Comparison of ENCODE assay signal across 20 cellular contexts in the genomic region with DNA sequence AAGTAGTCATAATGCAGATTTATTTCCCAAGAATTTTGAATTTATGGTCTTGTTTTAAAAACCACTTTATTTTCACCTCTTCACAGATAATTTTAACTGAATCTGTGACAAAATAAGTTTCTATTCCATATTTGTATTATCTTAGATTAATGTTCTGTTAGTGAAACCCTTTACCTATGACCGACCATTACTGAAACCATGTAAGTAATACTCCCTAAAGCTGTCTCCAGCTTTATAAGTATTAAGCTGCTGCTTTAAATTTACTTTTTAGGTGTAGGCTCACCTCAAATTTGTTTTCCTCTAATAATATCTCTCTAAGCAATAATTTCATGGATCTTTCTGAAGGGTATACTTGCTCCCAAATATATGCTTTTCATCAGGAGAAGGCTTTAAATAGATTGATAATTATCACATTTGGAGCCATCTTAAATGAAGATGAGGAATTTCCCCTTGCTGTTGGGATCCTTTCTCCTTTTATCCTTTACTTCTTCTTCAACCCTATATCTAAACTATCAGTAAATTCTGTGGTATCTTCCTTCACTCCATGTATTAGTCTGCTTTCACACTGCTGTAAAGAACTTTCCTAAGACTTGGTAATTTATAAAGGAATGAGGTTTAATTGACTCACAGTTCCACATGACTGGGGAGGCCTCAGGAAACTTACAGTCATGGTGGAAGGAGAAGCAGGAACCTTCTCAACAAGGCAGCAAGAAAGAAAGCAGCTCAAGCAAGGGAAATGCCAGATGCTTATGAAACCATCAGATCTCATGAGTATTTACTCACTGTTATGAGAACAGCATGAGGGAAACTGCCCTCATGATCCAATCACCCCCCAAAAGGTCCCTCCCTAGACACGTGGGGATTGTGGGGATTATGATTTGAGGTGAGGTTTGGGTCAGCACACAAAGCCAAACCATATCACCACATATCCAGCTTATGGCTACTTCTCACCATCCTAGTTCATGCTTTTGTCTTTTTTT.
DNase-seq lines count a peak whose midpoint lies in the region; ATAC-seq and TF ChIP-seq lines count a peak whose summit lies in the region.
"Had no signal": no experiment of that assay in that cellular context is flagged by ENCODE, and none has a peak within 500 bp of the region (broad histone marks: within the 10 kb centered on the region; RNA-seq: fewer than 3 reads in every experiment).

No MANE protein-coding gene starts in this region.

- H3K9me3 ChIP-seq in SJCRH30 (replicated peaks) (no peaks in the 10 kb centered on the region), suprapubic skin (no peaks in the 10 kb centered on the region)
- H3K9me3 ChIP-seq: A549, tibial artery had no signal

- H3K27me3 ChIP-seq in brain microvascular endothelial cell (replicated peaks) (no peaks in the 10 kb centered on the region), SJCRH30 (no peaks in the 10 kb centered on the region), suprapubic skin (no peaks in the 10 kb centered on the region)
- H3K27me3 ChIP-seq: tibial artery had no signal

- in situ Hi-C loops in brain microvascular endothelial cell (cut with HindIII; ENCODE audit: low pct_ligation_motif_present, low sequenced_read_pairs): no loop called here

- H3K4me3 ChIP-seq in brain microvascular endothelial cell (ENCODE audit: low read depth, low read length): no peak overlapping the region
- H3K4me3 ChIP-seq in SJCRH30: no peak overlapping the region
- no peak overlapping the region for H3K4me3 ChIP-seq in suprapubic skin
- H3K4me3 ChIP-seq: A549, tibial artery had no signal

- no peak for TF ChIP-seq EP300 in suprapubic skin (IDR thresholded peaks at IDR 0.05)

- no peaks in the 10 kb centered on the region for H3K4me1 Mint-ChIP-seq in stimulated activated naive CD8-positive, alpha-beta T cell treated with anti-CD3 and anti-CD28 coated beads, Interleukin-15, amount 100 ng/mL, for 72 hours
- H3K4me1 Mint-ChIP-seq: T-cell had no signal

- H3K36me3 ChIP-seq in brain microvascular endothelial cell (replicated peaks) (no peaks in the 10 kb centered on the region), SJCRH30 (no peaks in the 10 kb centered on the region), suprapubic skin (no peaks in the 10 kb centered on the region)
- H3K36me3 ChIP-seq: tibial artery had no signal

- no peaks in the 10 kb centered on the region for H3K27me3 Mint-ChIP-seq in stimulated activated naive CD8-positive, alpha-beta T cell treated with anti-CD3 and anti-CD28 coated beads, Interleukin-15, amount 100 ng/mL, for 72 hours

- peaks cover 8% of the 10 kb centered on the region; the same call in 1 of the 2 replicates for H3K4me1 ChIP-seq in SJCRH30
- H3K4me1 ChIP-seq in suprapubic skin: peaks cover 10% of the 10 kb centered on the region
- H3K4me1 ChIP-seq: A549, tibial artery had no signal

- H3K27ac Mint-ChIP-seq in stimulated activated naive CD8-positive, alpha-beta T cell treated with anti-CD3 and anti-CD28 coated beads, Interleukin-15, amount 100 ng/mL, for 72 hours: no peak overlapping the region
- H3K27ac Mint-ChIP-seq: T-cell had no signal

- WGBS in suprapubic skin: 82% methylated on average over 2 of the region's 2 CpGs

- TF ChIP-seq POLR2A in suprapubic skin (IDR thresholded peaks at IDR 0.05): no peak

- no peak for DNase-seq in stimulated activated naive CD8-positive, alpha-beta T cell treated with anti-CD3 and anti-CD28 coated beads, Interleukin-15, amount 100 ng/mL, for 72 hours
- DNase-seq in stimulated activated naive CD8-positive, alpha-beta T cell treated with anti-CD3 and anti-CD28 coated beads, Interleukin-15, Interleukin-2, amounts not matched to agents 100 U/mL and 50 U/mL, for 24 hours: no peak
- DNase-seq in brain microvascular endothelial cell: no peak
- no peak for DNase-seq in SJCRH30
- no peak for DNase-seq in suprapubic skin (ENCODE audit: low spot score in 2 of 2)
- DNase-seq in NCI-H2196 (lab: John Stamatoyannopoulos, UW; ENCODE audit: unreplicated experiment): no peak
- DNase-seq: activated T-cell treated with anti-CD3 and anti-CD28 coated beads, Interleukin-2, amount 50 U/mL, for 48 hours; anterior cingulate cortex; cortex of kidney; IMR-90; mesendoderm; NCI-H1436 treated with DMSO at 0.1 percent for 48 hours; NCI-H510A; small intestine; T-cell; tibial artery had no signal

- H3K4me3 Mint-ChIP-seq in stimulated activated naive CD8-positive, alpha-beta T cell treated with anti-CD3 and anti-CD28 coated beads, Interleukin-15, amount 100 ng/mL, for 72 hours: no peak overlapping the region
- H3K4me3 Mint-ChIP-seq: T-cell had no signal

- ATAC-seq in stimulated activated naive CD8-positive, alpha-beta T cell treated with anti-CD3 and anti-CD28 coated beads, Interleukin-15, amount 100 ng/mL, for 72 hours: peak; percentile 31
- no peak for ATAC-seq in stimulated activated naive CD8-positive, alpha-beta T cell treated with anti-CD3 and anti-CD28 coated beads, Interleukin-15, Interleukin-2, amounts not matched to agents 100 U/mL and 50 U/mL, for 24 hours
- ATAC-seq in HG02623 (IDR thresholded peaks at IDR 0.05; ENCODE audit: unreplicated experiment): peak; percentile 60
- peak; percentile 50 for ATAC-seq in HG03457 (IDR thresholded peaks at IDR 0.05; ENCODE audit: unreplicated experiment)
- ATAC-seq: A549, Panc1, T-cell had no signal

- no peak overlapping the region for H3K27ac ChIP-seq in brain microvascular endothelial cell
- H3K27ac ChIP-seq in SJCRH30: no peak overlapping the region
- H3K27ac ChIP-seq in suprapubic skin: no peak overlapping the region
- H3K27ac ChIP-seq: A549, tibial artery had no signal

- H3K9me3 Mint-ChIP-seq in stimulated activated naive CD8-positive, alpha-beta T cell treated with anti-CD3 and anti-CD28 coated beads, Interleukin-15, amount 100 ng/mL, for 72 hours: no peaks in the 10 kb centered on the region
- H3K9me3 Mint-ChIP-seq: T-cell had no signal

- TF ChIP-seq CTCF in brain microvascular endothelial cell (IDR thresholded peaks at IDR 0.05; ENCODE audit: low read depth, low read length, missing control alignments): no peak
- TF ChIP-seq CTCF in suprapubic skin (IDR thresholded peaks at IDR 0.05): no peak
